Comparison of ENCODE assay signal across 8 cellular contexts in genomic region chr2:119352357-119352756, GRCh38. TPM values are rescaled to one million over a fixed set of nuclear protein-coding genes. Genes with fewer than 3 reads are reported as not detected.
A peak's percentile ranks its signal among the peaks of the same experiment; 100 is the strongest.
DNase-seq lines count a peak whose midpoint lies in the region; ATAC-seq, FAIRE-seq and TF ChIP-seq lines count a peak whose summit lies in the region.

No MANE protein-coding gene starts in this region.

- intact Hi-C loops in heart right ventricle (cut with DNase I): no loop called here

- H3K27me3 ChIP-seq in Karpas-422 (ENCODE audit: low read length): 0 out of 2 replicates have a peak, but pooled peaks cover 2% of the 10 kb centered on the region
- no peaks in the 10 kb centered on the region for H3K27me3 ChIP-seq in heart right ventricle
- no peaks in the 10 kb centered on the region for H3K27me3 ChIP-seq in SJCRH30

- H3K4me1 ChIP-seq in Karpas-422 (ENCODE audit: low read length) (peaks cover 30% of the 10 kb centered on the region), heart right ventricle (peaks cover 0 to 63% (median 25%) of the 10 kb centered on the region in 9 donors), SJCRH30 (no peaks in the 10 kb centered on the region)

- no peak for FAIRE-seq in HTR-8/SVneo (lab: Jason Lieb, UNC)

- no peaks in the 10 kb centered on the region for H3K9me2 ChIP-seq in Karpas-422 (replicated peaks; ENCODE audit: insufficient read depth, low read length)

- no peak for TF ChIP-seq CTCF in heart right ventricle (IDR thresholded peaks at IDR 0.05)

- H3K4me2 ChIP-seq in Karpas-422 (ENCODE audit: low read depth, low read length, poor library complexity, severe bottlenecking): peak overlapping the region; percentile 57

- no peak overlapping the region for H3K9ac ChIP-seq in Karpas-422 (ENCODE audit: low read length)

- H3K4me3 ChIP-seq in Karpas-422 (ENCODE audit: low read length): no peak overlapping the region
- H3K4me3 ChIP-seq in heart right ventricle: no peak overlapping the region
- H3K4me3 ChIP-seq in SJCRH30: no peak overlapping the region

- no peaks in the 10 kb centered on the region for H3K79me2 ChIP-seq in Karpas-422 (ENCODE audit: low read length)

- no peaks in the 10 kb centered on the region for H3K9me3 ChIP-seq in Karpas-422 (ENCODE audit: low read length)
- peaks cover 0 to 2% (median 0%) of the 10 kb centered on the region in 11 donors for H3K9me3 ChIP-seq in heart right ventricle
- H3K9me3 ChIP-seq in SJCRH30 (replicated peaks): no peaks in the 10 kb centered on the region

- peak; percentile 80 for DNase-seq in Karpas-422
- DNase-seq in heart right ventricle: peak in 1 of 2 donors; percentile 55
- no peak for DNase-seq in SJCRH30
- no peak for DNase-seq in activated CD4-positive, alpha-beta T cell treated with anti-CD3 and anti-CD28 coated beads, Interleukin-2, amount 50 U/mL, for 1 hour
- no peak for DNase-seq in HTR-8/SVneo (ENCODE audit: insufficient read length, low spot score)
- no peak for DNase-seq in retina

- peaks cover 13% of the 10 kb centered on the region; the same call in 1 of the 2 replicates for H4K20me1 ChIP-seq in Karpas-422 (ENCODE audit: insufficient read depth, low read depth, low read length)

- H3K27ac ChIP-seq in Karpas-422 (ENCODE audit: low read length) (no peak overlapping the region), heart right ventricle (peak overlapping the region in 7 of 10 donors; percentile 45 to 82 (median 71)), SJCRH30 (no peak overlapping the region)

- H3K36me3 ChIP-seq in Karpas-422 (ENCODE audit: insufficient read depth, low read length) (no peaks in the 10 kb centered on the region), heart right ventricle (no peaks in the 10 kb centered on the region), SJCRH30 (no peaks in the 10 kb centered on the region)

- peak; percentile 96 for ATAC-seq in GM18499 (IDR thresholded peaks at IDR 0.05; ENCODE audit: insufficient read depth, unreplicated experiment)
- peak; percentile 97 for ATAC-seq in GM21576 (IDR thresholded peaks at IDR 0.05; ENCODE audit: unreplicated experiment)
- peak; percentile 63 to 90 (median 79) for ATAC-seq in heart right ventricle

- no peak overlapping the region for H2AFZ ChIP-seq in Karpas-422 (ENCODE audit: low read length)

RNA-seq across cellular contexts. Expression of gene C2orf76, which starts 14.3 kb away (rescaled TPM):
- total RNA-seq in Karpas-422 (2014; rRNA removed; shearing (Covaris generic); ENCODE audit: low replicate concordance): 6.6 TPM in 2 replicates
- 1 to 10 TPM; 5.1 to 9.9 (median 8.2) TPM for total RNA-seq in heart right ventricle
- 10 to 100 TPM; 11.9 to 12.2 TPM for polyA plus RNA-seq in heart right ventricle
- 4.2 and 7.0 TPM in 2 replicates for total RNA-seq in SJCRH30 (2014; rRNA removed; shearing (Covaris generic))

RNA-seq across cellular contexts. Expression of gene DBI, which starts 14.4 kb away (rescaled TPM):
- 70.9 and 109 TPM in 2 replicates for total RNA-seq in Karpas-422 (2014; rRNA removed; shearing (Covaris generic); ENCODE audit: low replicate concordance)
- total RNA-seq in heart right ventricle: 100 to 1,000 TPM; 195 to 383 (median 253) TPM
- 100 to 1,000 TPM; 473 to 502 TPM for polyA plus RNA-seq in heart right ventricle
- total RNA-seq in SJCRH30 (2014; rRNA removed; shearing (Covaris generic)): 326 and 328 TPM in 2 replicates

Comparison
In these comparisons a context has a peak if more than half of its experiments do, and no peak if none do; other contexts are left out.
1. H3K27ac ChIP-seq: peak in heart right ventricle (7 of 10); none in Karpas-422 (single experiment) and SJCRH30 (single experiment).
2. Peak in every context shown above with its lines, with median percentiles within 50 percentile points of each other: ATAC-seq.